Comparison of ENCODE assay signal across 17 cellular contexts in the genomic region with DNA sequence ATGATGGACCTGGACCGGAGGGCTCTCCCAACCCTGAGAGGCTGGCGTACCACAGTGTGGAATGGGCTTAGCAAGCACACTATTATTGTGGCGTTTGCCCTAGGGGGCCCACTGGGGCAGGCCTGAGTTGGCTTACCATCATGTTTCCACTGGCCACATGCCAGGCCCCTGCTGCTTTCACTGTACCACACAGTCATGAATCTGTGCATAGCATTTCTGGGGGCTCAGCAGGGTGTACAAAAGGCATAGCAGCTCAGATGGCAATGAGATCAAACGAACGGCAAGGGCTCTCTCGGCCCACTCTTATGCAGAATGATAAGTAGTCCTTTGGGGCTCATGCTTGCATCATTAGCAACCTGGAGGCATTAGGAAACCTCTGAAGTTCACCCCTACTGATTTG.
DNase-seq lines count a peak whose midpoint lies in the region; ATAC-seq, FAIRE-seq and TF ChIP-seq lines count a peak whose summit lies in the region.
"Had no signal": no experiment of that assay in that cellular context is flagged by ENCODE, and none has a peak within 500 bp of the region (broad histone marks: within the 10 kb centered on the region; RNA-seq: fewer than 3 reads in every experiment).

No MANE protein-coding gene starts in this region.

- peak overlapping the region; percentile 70 for H2BK20ac ChIP-seq in IMR-90 (ENCODE audit: low read depth, low read length)

- 100% methylated on average over 2 of the region's 6 CpGs; no CpG with 5 or more reads in 1 of the 2 experiments for WGBS in IMR-90 (ENCODE audit: extremely low coverage in 2 of 2, insufficient read length in 1 of 2), 2 experiments

- peak overlapping the region; percentile 68 for H3K4ac ChIP-seq in IMR-90 (ENCODE audit: low read depth, low read length)

- peak overlapping the region; percentile 75 for H3K27ac Mint-ChIP-seq in chondrocyte (ENCODE audit: unreplicated experiment)
- H3K27ac Mint-ChIP-seq: activated B cell treated with CpG ODN at 0.5 μM for 24 hours; activated naive CD4-positive, alpha-beta T cell treated with anti-CD3 and anti-CD28 coated beads, Interleukin-2, amount 50 U/mL, for 24 hours had no signal

- H2BK5ac ChIP-seq in IMR-90 (ENCODE audit: low read depth, low read length, poor library complexity, severe bottlenecking), result no peak overlapping the region

- H3K4me2 ChIP-seq in BLaER1 (peak overlapping the region; percentile 83), IMR-90 (ENCODE audit: low read depth, low read length) (no peak overlapping the region)

- CTCF ChIA-PET in IMR-90 (lab: Yijun Ruan, JAX), result no interaction called here

- 0 out of 2 replicates have a peak overlapping the region, but pooled peaks have one; percentile 14 for H3K14ac ChIP-seq in IMR-90 (replicated peaks; ENCODE audit: low read depth, low read length)

- no peak overlapping the region for H3K56ac ChIP-seq in IMR-90 (ENCODE audit: extremely low read depth, insufficient read depth, low read length)

- H3K4me3 ChIP-seq in BLaER1 (no peak overlapping the region), IMR-90 (ENCODE audit: insufficient read depth, low read depth, low read length) (no peak overlapping the region)
- no peak overlapping the region for H3K4me3 ChIP-seq in effector memory CD4-positive, alpha-beta T cell (ENCODE audit: insufficient read depth, low read depth, low read length, poor library complexity, severe bottlenecking)
- H3K4me3 ChIP-seq: tibial artery had no signal

- peaks cover 8% of the 10 kb centered on the region for H3K9me3 Mint-ChIP-seq in chondrocyte (ENCODE audit: low read depth)
- H3K9me3 Mint-ChIP-seq: activated B cell treated with CpG ODN at 0.5 μM for 24 hours; activated naive CD4-positive, alpha-beta T cell treated with anti-CD3 and anti-CD28 coated beads, Interleukin-2, amount 50 U/mL, for 24 hours had no signal

- H3K9me3 ChIP-seq in BLaER1, result no peaks in the 10 kb centered on the region
- no peaks in the 10 kb centered on the region for H3K9me3 ChIP-seq in IMR-90 (ENCODE audit: control insufficient read depth, insufficient read depth, low read length)
- no peaks in the 10 kb centered on the region for H3K9me3 ChIP-seq in effector memory CD4-positive, alpha-beta T cell (ENCODE audit: control insufficient read depth, low read length)
- H3K9me3 ChIP-seq: tibial artery had no signal

- TF ChIP-seq POLR2A in IMR-90 (IDR thresholded peaks at IDR 0.05; ENCODE audit: low read depth, low read length), result no peak

- H4K8ac ChIP-seq in IMR-90 (ENCODE audit: low read depth in 2 of 2, low read length in 2 of 2), result peak overlapping the region in 1 of 2 experiments; percentile 18; a peak in 1 of 4 replicates

- H3K18ac ChIP-seq in IMR-90 (ENCODE audit: low read depth, low read length), result peak overlapping the region; percentile 65

- POLR2A ChIA-PET in IMR-90 (lab: Charles Lee; ENCODE audit: unreplicated experiment), result interaction anchor here (0.5 kb wide), 1 partner anchor 142 kb away, joined by 3 read pairs; no protein-coding TSS in a partner anchor

- peak overlapping the region; percentile 5; the same call in 1 of the 2 replicates for H4K5ac ChIP-seq in IMR-90 (ENCODE audit: low read depth, low read length)

- peaks cover 11 to 60% of the 10 kb centered on the region in 2 experiments for H3K79me1 ChIP-seq in IMR-90 (ENCODE audit: low read depth in 1 of 2, low read length in 2 of 2)

- in situ Hi-C loops in IMR-90 (cut with MboI; ENCODE audit: low sequenced_read_pairs), result loop anchor here (25.0 kb wide), 1 partner anchor 921 kb away; the partner anchor contains the start of gene SIX1

- H4K20me1 ChIP-seq in BLaER1 (no peaks in the 10 kb centered on the region), IMR-90 (ENCODE audit: insufficient read depth, low read length) (no peaks in the 10 kb centered on the region)

- H3K4me3 Mint-ChIP-seq in chondrocyte (ENCODE audit: unreplicated experiment), result no peak overlapping the region
- H3K4me3 Mint-ChIP-seq: activated B cell treated with CpG ODN at 0.5 μM for 24 hours; activated naive CD4-positive, alpha-beta T cell treated with anti-CD3 and anti-CD28 coated beads, Interleukin-2, amount 50 U/mL, for 24 hours had no signal

- H2AFZ ChIP-seq in IMR-90 (replicated peaks; ENCODE audit: low read length, poor library complexity), result peak overlapping the region; percentile 18

- ATAC-seq in IMR-90 (ENCODE audit: low read depth) (no peak), HG02870 (IDR thresholded peaks at IDR 0.05; ENCODE audit: unreplicated experiment) (no peak)
- ATAC-seq: left lobe of liver had no signal

- no TSS peak for BruUV-seq in IMR-90 (replicated peaks; lab: Mats Ljungman, UMichigan)

- H3K9me1 ChIP-seq in IMR-90 (ENCODE audit: insufficient read depth, low read length), result peaks cover 40% of the 10 kb centered on the region

- intact Hi-C loops in IMR-90 (cut with micrococcal nuclease), result loop anchor here (10.0 kb wide), 1 partner anchor 277 kb away; no protein-coding TSS in a partner anchor

- no peak for DNase-seq in IMR-90
- DNase-seq in NCI-H524 treated with DMSO at 0.1 percent for 48 hours (lab: John Stamatoyannopoulos, UW), result peak; percentile 65
- DNase-seq in chondrocyte (ENCODE audit: low spot score), result peak; percentile 97
- no peak for DNase-seq in frontal cortex (ENCODE audit: low spot score in 2 of 2)
- DNase-seq in NCI-H2029 treated with DMSO at 0.1 percent for 48 hours (lab: John Stamatoyannopoulos, UW), result no peak
- no peak for DNase-seq in effector memory CD4-positive, alpha-beta T cell
- DNase-seq: activated B cell treated with CpG ODN at 0.5 μM for 24 hours; activated CD8-positive, alpha-beta memory T cell treated with anti-CD3 and anti-CD28 coated beads, Interleukin-2, amount 50 U/mL, for 4 hours; EL; NCI-H1930; OCI-M1; tibial artery had no signal

- no peaks in the 10 kb centered on the region for H3K27me3 ChIP-seq in BLaER1
- no peaks in the 10 kb centered on the region for H3K27me3 ChIP-seq in IMR-90 (ENCODE audit: control insufficient read depth, insufficient read depth, low read length)
- no peaks in the 10 kb centered on the region for H3K27me3 ChIP-seq in effector memory CD4-positive, alpha-beta T cell (replicated peaks; ENCODE audit: control insufficient read depth, insufficient read depth, low read length, poor library complexity, severe bottlenecking)
- H3K27me3 ChIP-seq: tibial artery had no signal

- peak overlapping the region; percentile 29 for H4K91ac ChIP-seq in IMR-90 (ENCODE audit: insufficient read depth, low read depth, low read length)

- peak overlapping the region; percentile 92 for H2AK5ac ChIP-seq in IMR-90 (ENCODE audit: low read depth, low read length)

- no peak for TF ChIP-seq RAD21 in IMR-90 (IDR thresholded peaks at IDR 0.05; ENCODE audit: low read length)

- no peak overlapping the region for H3K23ac ChIP-seq in IMR-90 (ENCODE audit: low read depth, low read length)

- peaks cover 99% of the 10 kb centered on the region for H3K4me1 ChIP-seq in BLaER1
- peaks cover 50% of the 10 kb centered on the region for H3K4me1 ChIP-seq in IMR-90 (ENCODE audit: control insufficient read depth, insufficient read depth, low read length)
- H3K4me1 ChIP-seq in effector memory CD4-positive, alpha-beta T cell (ENCODE audit: control insufficient read depth, insufficient read depth, low read length, poor library complexity, severe bottlenecking), result peaks cover 8% of the 10 kb centered on the region

- H3K4me1 Mint-ChIP-seq in chondrocyte (ENCODE audit: low read depth), result peaks cover 92% of the 10 kb centered on the region

- no peak overlapping the region for H2AK9ac ChIP-seq in IMR-90 (replicated peaks; ENCODE audit: low read depth, low read length, poor library complexity)

- no peaks in the 10 kb centered on the region for H3K27me3 Mint-ChIP-seq in chondrocyte (ENCODE audit: low read depth)
- H3K27me3 Mint-ChIP-seq: activated B cell treated with CpG ODN at 0.5 μM for 24 hours; activated naive CD4-positive, alpha-beta T cell treated with anti-CD3 and anti-CD28 coated beads, Interleukin-2, amount 50 U/mL, for 24 hours had no signal

- TF ChIP-seq CTCF in IMR-90 (conservative IDR thresholded peaks at IDR 0.05; ENCODE audit: low read depth, low read length) (no peak), chondrocyte (IDR thresholded peaks at IDR 0.05) (no peak)

- peak overlapping the region; percentile 22; the same call in 1 of the 2 replicates for H3K27ac ChIP-seq in BLaER1
- no peak overlapping the region for H3K27ac ChIP-seq in IMR-90 (ENCODE audit: insufficient read depth, low read length)
- no peak overlapping the region for H3K27ac ChIP-seq in effector memory CD4-positive, alpha-beta T cell (ENCODE audit: insufficient read depth, low read length, poor library complexity, severe bottlenecking)
- H3K27ac ChIP-seq: tibial artery had no signal

- H3K36me3 ChIP-seq in BLaER1, result no peaks in the 10 kb centered on the region
- H3K36me3 ChIP-seq in IMR-90 (ENCODE audit: control insufficient read depth, insufficient read depth, low read length), result no peaks in the 10 kb centered on the region
- no peaks in the 10 kb centered on the region for H3K36me3 ChIP-seq in effector memory CD4-positive, alpha-beta T cell (ENCODE audit: control insufficient read depth, insufficient read depth, low read length)
- H3K36me3 ChIP-seq: tibial artery had no signal

- H3K9ac ChIP-seq in BLaER1, result no peak overlapping the region
- no peak overlapping the region for H3K9ac ChIP-seq in IMR-90 (ENCODE audit: low read depth, low read length)

- H2BK15ac ChIP-seq in IMR-90 (ENCODE audit: low read depth, low read length), result peak overlapping the region; percentile 55; the same call in 2 of the 3 replicates

- H2BK120ac ChIP-seq in IMR-90 (ENCODE audit: low read depth, low read length), result peak overlapping the region; percentile 49; the same call in 1 of the 2 replicates

- FAIRE-seq in frontal cortex (lab: Jason Lieb, UNC), result no peak
- FAIRE-seq: GM12892 had no signal

- H3K36me3 Mint-ChIP-seq in chondrocyte (ENCODE audit: low read depth), result peaks cover 1% of the 10 kb centered on the region

- dilution Hi-C loops in IMR-90 (cut with HindIII; ENCODE audit: low sequenced_read_pairs, unreplicated experiment), result no loop called here

TF ChIP-seq in IMR-90, 13 proteins besides CTCF, POLR2A, EP300 and RAD21:
- TF ChIP-seq FOS (IDR thresholded peaks at IDR 0.05; ENCODE audit: low read depth, low read length) (no peak), RFX5 (IDR thresholded peaks at IDR 0.05; ENCODE audit: low read depth, low read length) (no peak), BHLHE40 (IDR thresholded peaks at IDR 0.05; ENCODE audit: low read depth, low read length) (no peak), NFE2L2 (IDR thresholded peaks at IDR 0.05; ENCODE audit: low read depth, low read length) (no peak)

Comparison
In these comparisons a context has a peak if more than half of its experiments do, and no peak if none do; other contexts are left out.
1. DNase-seq: peak in NCI-H524 treated with DMSO at 0.1 percent for 48 hours (single experiment) and chondrocyte (single experiment); none in IMR-90 (single experiment), frontal cortex (0 of 2), NCI-H2029 treated with DMSO at 0.1 percent for 48 hours (single experiment) and effector memory CD4-positive, alpha-beta T cell (0 of 3).